Comparison of ENCODE assay signal across 8 cellular contexts in genomic region chr5:139647406-139648204, GRCh38. TPM values are rescaled to one million over a fixed set of nuclear protein-coding genes. Genes with fewer than 3 reads are reported as not detected.
DNase-seq lines count a peak whose midpoint lies in the region; ATAC-seq and TF ChIP-seq lines count a peak whose summit lies in the region.

No MANE protein-coding gene starts in this region.

- no peak for ATAC-seq in naive B cell (ENCODE audit: low read depth in 2 of 2)
- ATAC-seq in GM19023 (IDR thresholded peaks at IDR 0.05; ENCODE audit: unreplicated experiment), result no peak

- H3K79me2 ChIP-seq in Karpas-422 (ENCODE audit: low read length), result no peaks in the 10 kb centered on the region

- POLR2A ChIA-PET in AG04450 (lab: Yijun Ruan, JAX), result interaction anchor here (0.5 to 2.8 kb wide), 9 partner anchors 10 to 71 kb away, joined by 3 to 57 read pairs (median 6); no protein-coding TSS in a partner anchor
- POLR2A ChIA-PET in HEK293T (lab: Yijun Ruan, JAX), result interaction anchor here (0.8 to 2.2 kb wide), 5 partner anchors 10 to 128 kb away, joined by 3 to 15 read pairs (median 4); no protein-coding TSS in a partner anchor

- H3K9me3 ChIP-seq in AG04450 (ENCODE audit: control insufficient read depth, insufficient read depth, low read length) (no peaks in the 10 kb centered on the region; the same call in 1 of the 2 replicates), Karpas-422 (ENCODE audit: low read length) (no peaks in the 10 kb centered on the region)

- peaks cover 0 to 6% of the 10 kb centered on the region in 2 donors for H3K36me3 Mint-ChIP-seq in naive B cell

- H3K27ac ChIP-seq in AG04450 (ENCODE audit: low read depth, low read length) (no peak overlapping the region), Karpas-422 (ENCODE audit: low read length) (no peak overlapping the region), cingulate gyrus (ENCODE audit: low read depth, low read length) (peak overlapping the region; percentile 65)

- H4K20me1 ChIP-seq in Karpas-422 (ENCODE audit: insufficient read depth, low read depth, low read length), result peaks cover 30% of the 10 kb centered on the region; the same call in 1 of the 2 replicates

- H3K4me3 Mint-ChIP-seq in naive B cell, result peak overlapping the region; percentile 72 to 99 (median 90)

- peaks cover 40% of the 10 kb centered on the region for H3K4me1 ChIP-seq in Karpas-422 (ENCODE audit: low read length)

- CTCF ChIA-PET in AG04450 (lab: Charles Lee) (interaction anchor here (0.6 to 2.2 kb wide), 10 partner anchors 9 to 236 kb away, joined by 3 to 17 read pairs (median 4); no protein-coding TSS in a partner anchor), HEK293T (lab: Yijun Ruan, JAX) (interaction anchor here (0.6 to 2.4 kb wide), 12 partner anchors 11 to 118 kb away, joined by 3 to 15 read pairs (median 3); no protein-coding TSS in a partner anchor)

- H3K36me3 ChIP-seq in Karpas-422 (ENCODE audit: insufficient read depth, low read length), result no peaks in the 10 kb centered on the region

- no peak overlapping the region for H2AFZ ChIP-seq in Karpas-422 (ENCODE audit: low read length)

- no peak for DNase-seq in AG04450 (ENCODE audit: low read depth, low spot score)
- DNase-seq in Karpas-422, result no peak
- no peak for DNase-seq in naive B cell
- DNase-seq in LoVo (ENCODE audit: low spot score), result no peak
- no peak for DNase-seq in HEK293T (ENCODE audit: extremely low spot score)
- DNase-seq in NCI-H2196 treated with DMSO at 0.1 percent for 48 hours (lab: John Stamatoyannopoulos, UW; ENCODE audit: unreplicated experiment), result no peak

- H3K27me3 Mint-ChIP-seq in naive B cell, result no peaks in the 10 kb centered on the region

- H3K27ac Mint-ChIP-seq in naive B cell, result peak overlapping the region in 5 of 6 donors; percentile 25 to 94 (median 74)

- H3K4me3 ChIP-seq in AG04450 (ENCODE audit: low read depth, low read length), result peak overlapping the region; percentile 80
- peak overlapping the region; percentile 76; the same call in 1 of the 2 replicates for H3K4me3 ChIP-seq in Karpas-422 (ENCODE audit: low read length)

- H3K9me2 ChIP-seq in Karpas-422 (replicated peaks; ENCODE audit: insufficient read depth, low read length), result no peaks in the 10 kb centered on the region

- TF ChIP-seq CTCF in AG04450 (IDR thresholded peaks at IDR 0.05; ENCODE audit: low read depth, low read length), result no peak

- H3K4me1 Mint-ChIP-seq in naive B cell, result peaks cover 48 to 68% (median 63%) of the 10 kb centered on the region in 3 donors

- H3K27me3 ChIP-seq in AG04450 (ENCODE audit: control insufficient read depth, insufficient read depth, low read length) (no peaks in the 10 kb centered on the region), Karpas-422 (ENCODE audit: low read length) (peaks cover 4% of the 10 kb centered on the region; the same call in 1 of the 2 replicates)

- no peak overlapping the region for H3K9ac ChIP-seq in Karpas-422 (ENCODE audit: low read length)

- H3K9me3 Mint-ChIP-seq in naive B cell, result no peaks in the 10 kb centered on the region

- H3K4me2 ChIP-seq in Karpas-422 (ENCODE audit: low read depth, low read length, poor library complexity, severe bottlenecking), result peak overlapping the region; percentile 83

TF ChIP-seq in HEK293T, 16 proteins besides CTCF, POLR2A, EP300 and RAD21:
- TF ChIP-seq PKNOX1 (IDR thresholded peaks at IDR 0.05), result no peak
- TF ChIP-seq TARDBP (IDR thresholded peaks at IDR 0.05), result no peak
- no peak for TF ChIP-seq ARNT (IDR thresholded peaks at IDR 0.05)
- no peak for TF ChIP-seq LEF1 (IDR thresholded peaks at IDR 0.05; ENCODE audit: borderline replicate concordance)
- TF ChIP-seq FOXM1 (IDR thresholded peaks at IDR 0.05; ENCODE audit: borderline replicate concordance), result no peak
- no peak for TF ChIP-seq ZNF384 (IDR thresholded peaks at IDR 0.05)
- no peak for TF ChIP-seq NFRKB (IDR thresholded peaks at IDR 0.05)
- no peak for TF ChIP-seq HDGF (IDR thresholded peaks at IDR 0.05; ENCODE audit: borderline replicate concordance)
- no peak for TF ChIP-seq FOXK2 (IDR thresholded peaks at IDR 0.05)
- TF ChIP-seq L3MBTL2 (conservative IDR thresholded peaks at IDR 0.05), result no peak
- TF ChIP-seq CTBP1 (IDR thresholded peaks at IDR 0.05; ENCODE audit: borderline replicate concordance), result no peak
TF ChIP-seq in HEK293T: peak in this region for 0.

RNA-seq across cellular contexts. Expression of gene CXXC5, which starts 0.5 kb away (rescaled TPM):
- polyA plus RNA-seq in AG04450 (2011; rRNA removed) (21.3 and 21.5 TPM in 2 replicates), naive B cell (ENCODE audit: low read depth in 6 of 6) (100 to 1,000 TPM; 351 to 547 (median 399) TPM)
- polyA minus RNA-seq in AG04450 (2011; rRNA and poly(A)+ RNA removed), result 10.1 and 13.0 TPM in 2 replicates
- total RNA-seq in Karpas-422 (2014; rRNA removed; shearing (Covaris generic); ENCODE audit: low replicate concordance), result 2.8 and 2.9 TPM in 2 replicates

Comparison
In these comparisons a context has a peak if more than half of its experiments do, and no peak if none do; other contexts are left out.
1. RNA of gene CXXC5, which starts 0.5 kb away (polyA plus RNA-seq): 351 to 547 TPM in naive B cell; 21.3 to 21.5 TPM in AG04450; every median in the first group is over 10 times any median in the second.